In the genomic region with DNA sequence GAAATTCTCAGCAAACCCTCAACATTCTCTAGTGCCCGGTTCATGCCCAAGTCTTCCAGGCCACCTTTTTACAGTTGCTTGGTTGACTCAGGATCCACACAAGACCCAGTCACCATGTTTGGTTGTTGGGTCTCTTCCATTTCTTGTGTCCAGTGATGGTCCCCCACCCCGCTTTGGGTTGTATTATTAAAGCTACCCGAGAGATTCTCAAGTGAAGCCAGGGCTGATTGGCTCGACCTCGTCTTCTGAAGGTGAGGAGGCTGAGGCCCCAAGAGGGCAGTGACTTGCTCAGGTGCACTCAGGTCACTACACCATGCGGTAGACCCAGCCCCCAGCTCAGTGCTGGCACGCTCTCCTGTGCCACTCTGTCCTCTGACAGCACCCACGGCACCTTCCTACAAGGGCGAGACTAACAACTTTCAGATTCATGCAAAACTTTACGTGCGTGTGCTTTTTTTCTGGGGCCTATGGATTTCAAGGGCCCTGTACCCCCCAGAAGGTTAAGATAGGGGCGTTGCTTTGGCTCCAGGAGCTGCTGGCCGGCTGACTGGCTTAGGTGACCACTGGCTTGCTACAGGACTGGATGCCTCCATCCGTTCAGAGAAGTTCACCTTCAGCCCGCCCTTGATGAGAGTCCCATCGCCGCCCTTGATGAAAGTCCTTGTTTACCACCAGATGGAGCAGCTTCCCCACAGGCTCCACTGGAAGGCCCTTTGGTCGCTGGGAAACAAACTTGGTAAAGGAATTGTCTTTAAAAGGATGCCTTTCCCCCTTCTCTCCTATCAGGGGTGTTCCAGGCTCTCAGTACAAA, we compare ENCODE assay signal across 8 cellular contexts. TPM values are rescaled to one million over a fixed set of nuclear protein-coding genes. Genes with fewer than 3 reads are reported as not detected.
DNase-seq lines count a peak whose midpoint lies in the region; ATAC-seq and TF ChIP-seq lines count a peak whose summit lies in the region.

No MANE protein-coding gene starts in this region.

- intact Hi-C loops in activated naive CD4-positive, alpha-beta T cell treated with anti-CD3 and anti-CD28 coated beads for 36 hours (cut with micrococcal nuclease), result loop anchor here (1.0 to 5.0 kb wide), 3 partner anchors 155 to 414 kb away; a partner anchor contains a TSS
- intact Hi-C loops in activated T-helper 1 cell treated with anti-CD3 and anti-CD28 coated beads, Interleukin-12 subunit alpha, Interleukin-12 subunit beta, Interleukin-2, Interleukin-4 antibody, amounts not matched to agents 30 ng/mL and 10 ng/mL and 1 ng/mL, durations not matched to agents 14 hours and 24 hours and 36 hours (cut with micrococcal nuclease), result loop anchor here (1.0 kb wide), 1 partner anchor 414 kb away; no protein-coding TSS in a partner anchor

- H3K9me3 Mint-ChIP-seq in activated naive CD4-positive, alpha-beta T cell treated with anti-CD3 and anti-CD28 coated beads for 36 hours, result no peaks in the 10 kb centered on the region
- H3K9me3 Mint-ChIP-seq in activated naive CD4-positive, alpha-beta T cell treated with anti-CD3 and anti-CD28 coated beads, Interleukin-2, amount 50 U/mL, for 72 hours, result no peaks in the 10 kb centered on the region
- H3K9me3 Mint-ChIP-seq in type B pancreatic cell, result no peaks in the 10 kb centered on the region
- H3K9me3 Mint-ChIP-seq in activated T-helper 1 cell treated with anti-CD3 and anti-CD28 coated beads, Interleukin-12 subunit alpha, Interleukin-12 subunit beta, Interleukin-2, Interleukin-4 antibody, amounts not matched to agents 30 ng/mL and 10 ng/mL and 1 ng/mL, durations not matched to agents 14 hours and 24 hours and 36 hours, result no peaks in the 10 kb centered on the region

- H3K27me3 Mint-ChIP-seq in activated naive CD4-positive, alpha-beta T cell treated with anti-CD3 and anti-CD28 coated beads for 36 hours (ENCODE audit: low read depth), result peaks cover 12% of the 10 kb centered on the region
- H3K27me3 Mint-ChIP-seq in type B pancreatic cell, result no peaks in the 10 kb centered on the region
- H3K27me3 Mint-ChIP-seq in activated T-helper 1 cell treated with anti-CD3 and anti-CD28 coated beads, Interleukin-12 subunit alpha, Interleukin-12 subunit beta, Interleukin-2, Interleukin-4 antibody, amounts not matched to agents 30 ng/mL and 10 ng/mL and 1 ng/mL, durations not matched to agents 14 hours and 24 hours and 36 hours (ENCODE audit: insufficient read depth), result peaks cover 1% of the 10 kb centered on the region

- no peak for ATAC-seq in activated naive CD4-positive, alpha-beta T cell treated with anti-CD3 and anti-CD28 coated beads, Interleukin-2, amount 50 U/mL, for 72 hours
- ATAC-seq in GM19351 (IDR thresholded peaks at IDR 0.05; ENCODE audit: unreplicated experiment), result no peak

- CTCF ChIA-PET in activated naive CD4-positive, alpha-beta T cell treated with anti-CD3 and anti-CD28 coated beads for 36 hours (lab: Charles Lee), result interaction anchor here (0.6 to 0.9 kb wide), 3 partner anchors 65 to 979 kb away, joined by 3 to 4 read pairs (median 3); no protein-coding TSS in a partner anchor

- no peaks in the 10 kb centered on the region for H3K4me1 Mint-ChIP-seq in activated naive CD4-positive, alpha-beta T cell treated with anti-CD3 and anti-CD28 coated beads for 36 hours (ENCODE audit: low read depth)
- peaks cover 18% of the 10 kb centered on the region for H3K4me1 Mint-ChIP-seq in type B pancreatic cell (ENCODE audit: unreplicated experiment)
- H3K4me1 Mint-ChIP-seq in activated T-helper 1 cell treated with anti-CD3 and anti-CD28 coated beads, Interleukin-12 subunit alpha, Interleukin-12 subunit beta, Interleukin-2, Interleukin-4 antibody, amounts not matched to agents 30 ng/mL and 10 ng/mL and 1 ng/mL, durations not matched to agents 14 hours and 24 hours and 36 hours (ENCODE audit: low read depth), result no peaks in the 10 kb centered on the region

- DNase-seq in activated naive CD4-positive, alpha-beta T cell treated with anti-CD3 and anti-CD28 coated beads for 36 hours, result peak; percentile 23
- DNase-seq in activated naive CD4-positive, alpha-beta T cell treated with anti-CD3 and anti-CD28 coated beads, Interleukin-2, amount 50 U/mL, for 72 hours (ENCODE audit: low spot score in 2 of 2), result no peak
- DNase-seq in NCI-H446 treated with DMSO at 0.1 percent for 48 hours (lab: John Stamatoyannopoulos, UW), result peak; percentile 41
- DNase-seq in cerebellum (ENCODE audit: low spot score), result peak; percentile 52
- DNase-seq in left kidney (ENCODE audit: low read depth, low spot score), result peak; percentile 86
- peak; percentile 74 for DNase-seq in type B pancreatic cell (ENCODE audit: extremely low spot score, unreplicated experiment)
- no peak for DNase-seq in activated T-helper 1 cell treated with anti-CD3 and anti-CD28 coated beads, Interleukin-12 subunit alpha, Interleukin-12 subunit beta, Interleukin-2, Interleukin-4 antibody, amounts not matched to agents 30 ng/mL and 10 ng/mL and 1 ng/mL, durations not matched to agents 14 hours and 24 hours and 36 hours (ENCODE audit: low spot score)

- no peaks in the 10 kb centered on the region for H3K36me3 Mint-ChIP-seq in activated naive CD4-positive, alpha-beta T cell treated with anti-CD3 and anti-CD28 coated beads for 36 hours (ENCODE audit: low read depth)
- H3K36me3 Mint-ChIP-seq in activated naive CD4-positive, alpha-beta T cell treated with anti-CD3 and anti-CD28 coated beads, Interleukin-2, amount 50 U/mL, for 72 hours, result no peaks in the 10 kb centered on the region
- H3K36me3 Mint-ChIP-seq in type B pancreatic cell, result no peaks in the 10 kb centered on the region
- no peaks in the 10 kb centered on the region for H3K36me3 Mint-ChIP-seq in activated T-helper 1 cell treated with anti-CD3 and anti-CD28 coated beads, Interleukin-12 subunit alpha, Interleukin-12 subunit beta, Interleukin-2, Interleukin-4 antibody, amounts not matched to agents 30 ng/mL and 10 ng/mL and 1 ng/mL, durations not matched to agents 14 hours and 24 hours and 36 hours (ENCODE audit: low read depth)

- H3K27ac Mint-ChIP-seq in activated naive CD4-positive, alpha-beta T cell treated with anti-CD3 and anti-CD28 coated beads for 36 hours, result no peak overlapping the region
- no peak overlapping the region for H3K27ac Mint-ChIP-seq in activated naive CD4-positive, alpha-beta T cell treated with anti-CD3 and anti-CD28 coated beads, Interleukin-2, amount 50 U/mL, for 72 hours
- H3K27ac Mint-ChIP-seq in type B pancreatic cell, result peak overlapping the region; percentile 21
- no peak overlapping the region for H3K27ac Mint-ChIP-seq in activated T-helper 1 cell treated with anti-CD3 and anti-CD28 coated beads, Interleukin-12 subunit alpha, Interleukin-12 subunit beta, Interleukin-2, Interleukin-4 antibody, amounts not matched to agents 30 ng/mL and 10 ng/mL and 1 ng/mL, durations not matched to agents 14 hours and 24 hours and 36 hours

- H3K4me3 Mint-ChIP-seq in activated naive CD4-positive, alpha-beta T cell treated with anti-CD3 and anti-CD28 coated beads for 36 hours, result no peak overlapping the region
- H3K4me3 Mint-ChIP-seq in type B pancreatic cell, result no peak overlapping the region
- no peak overlapping the region for H3K4me3 Mint-ChIP-seq in activated T-helper 1 cell treated with anti-CD3 and anti-CD28 coated beads, Interleukin-12 subunit alpha, Interleukin-12 subunit beta, Interleukin-2, Interleukin-4 antibody, amounts not matched to agents 30 ng/mL and 10 ng/mL and 1 ng/mL, durations not matched to agents 14 hours and 24 hours and 36 hours

- peak; percentile 84 for TF ChIP-seq CTCF in type B pancreatic cell (conservative IDR thresholded peaks at IDR 0.05)

RNA-seq across cellular contexts. Expression of a gene that starts 50.4 kb away (rescaled TPM):
- total RNA-seq in activated naive CD4-positive, alpha-beta T cell treated with anti-CD3 and anti-CD28 coated beads for 36 hours, result not detected
- total RNA-seq in activated naive CD4-positive, alpha-beta T cell treated with anti-CD3 and anti-CD28 coated beads, Interleukin-2, amount 50 U/mL, for 72 hours, result not detected
- total RNA-seq in cerebellum (not detected), type B pancreatic cell (ENCODE audit: low replicate concordance) (0.72 and 1.1 TPM in 2 replicates)
- total RNA-seq in activated T-helper 1 cell treated with anti-CD3 and anti-CD28 coated beads, Interleukin-12 subunit alpha, Interleukin-12 subunit beta, Interleukin-2, Interleukin-4 antibody, amounts not matched to agents 30 ng/mL and 10 ng/mL and 1 ng/mL, durations not matched to agents 14 hours and 24 hours and 36 hours, result not detected in 2 replicates

Comparison
In these comparisons a context has a peak if more than half of its experiments do, and no peak if none do; other contexts are left out.
1. DNase-seq: peak in activated naive CD4-positive, alpha-beta T cell treated with anti-CD3 and anti-CD28 coated beads for 36 hours (single experiment), NCI-H446 treated with DMSO at 0.1 percent for 48 hours (single experiment), cerebellum (single experiment), left kidney (single experiment) and type B pancreatic cell (single experiment); none in activated naive CD4-positive, alpha-beta T cell treated with anti-CD3 and anti-CD28 coated beads, Interleukin-2, amount 50 U/mL, for 72 hours (0 of 2) and activated T-helper 1 cell treated with anti-CD3 and anti-CD28 coated beads, Interleukin-12 subunit alpha, Interleukin-12 subunit beta, Interleukin-2, Interleukin-4 antibody, amounts not matched to agents 30 ng/mL and 10 ng/mL and 1 ng/mL, durations not matched to agents 14 hours and 24 hours and 36 hours (single experiment).